In the genomic region with DNA sequence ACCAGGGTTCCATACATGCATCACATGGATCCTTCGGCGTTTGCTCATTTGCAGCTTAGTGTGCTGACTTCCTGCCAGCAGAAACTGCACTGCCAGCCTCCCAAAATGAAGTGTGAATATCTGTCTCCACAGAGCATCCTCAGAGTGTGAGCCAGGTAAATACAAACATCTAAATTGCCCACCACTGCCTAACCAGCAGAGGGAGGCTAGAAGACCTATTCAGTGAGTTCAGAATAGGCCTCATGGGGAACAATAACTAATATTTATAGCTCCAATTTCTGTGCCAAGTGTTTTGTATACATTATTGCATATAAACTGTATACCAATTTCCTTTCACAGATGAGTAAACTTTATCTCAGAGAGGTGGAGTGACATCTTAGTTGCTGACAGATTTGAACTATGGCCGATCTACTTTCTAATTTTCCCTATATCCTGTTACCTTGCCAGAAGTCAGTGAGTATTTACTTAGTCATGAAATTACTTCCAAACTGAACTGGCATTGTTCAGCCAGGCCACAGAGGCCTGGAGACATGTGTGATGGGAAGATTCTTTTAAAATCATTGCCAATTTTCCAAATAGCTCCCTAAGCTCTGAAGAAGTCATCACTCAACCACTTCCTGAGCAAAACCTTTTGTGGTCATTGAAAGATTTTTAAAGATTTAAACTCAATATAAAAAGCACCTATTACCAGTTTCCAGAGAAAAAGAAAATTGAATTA, we compare ENCODE assay signal across 19 cellular contexts.
DNase-seq lines count a peak whose midpoint lies in the region; ATAC-seq and TF ChIP-seq lines count a peak whose summit lies in the region.
"Had no signal": no experiment of that assay in that cellular context is flagged by ENCODE, and none has a peak within 500 bp of the region (broad histone marks: within the 10 kb centered on the region; RNA-seq: fewer than 3 reads in every experiment).

No MANE protein-coding gene starts in this region.

- no peak overlapping the region for H3K9ac ChIP-seq in SK-N-SH
- H3K9ac ChIP-seq: BLaER1 treated with 17β-estradiol and CSF1 and Interleukin-3, amounts not matched to agents 10 nM and 100 nM had no signal

- peak overlapping the region; percentile 60; the same call in 1 of the 2 replicates for H3K27ac Mint-ChIP-seq in GM23338
- H3K27ac Mint-ChIP-seq: T-helper 2 cell treated with Interferon-gamma antibody and Interleukin-4, amounts not matched to agents 5 μg/mL and 100 μg/mL, for 36 hours had no signal

- H3K27me3 ChIP-seq in GM23338 (ENCODE audit: insufficient read depth), result no peaks in the 10 kb centered on the region
- H3K27me3 ChIP-seq in SK-N-SH (ENCODE audit: insufficient read depth), result no peaks in the 10 kb centered on the region
- no peaks in the 10 kb centered on the region for H3K27me3 ChIP-seq in upper lobe of right lung
- H3K27me3 ChIP-seq: BLaER1 treated with 17β-estradiol and CSF1 and Interleukin-3, amounts not matched to agents 10 nM and 100 nM; suprapubic skin had no signal

- H2AFZ ChIP-seq in GM23338, result no peak overlapping the region
- H2AFZ ChIP-seq in SK-N-SH (ENCODE audit: low read depth), result no peak overlapping the region

- peaks cover 7% of the 10 kb centered on the region; the same call in 1 of the 2 replicates for H3K4me1 ChIP-seq in GM23338 (ENCODE audit: insufficient read depth)
- no peaks in the 10 kb centered on the region for H3K4me1 ChIP-seq in SK-N-SH (ENCODE audit: control insufficient read depth in 1 of 2, insufficient read depth in 2 of 2, low read depth in 1 of 2, low read length in 1 of 2)
- H3K4me1 ChIP-seq in upper lobe of right lung, result no peaks in the 10 kb centered on the region
- H3K4me1 ChIP-seq: BLaER1 treated with 17β-estradiol and CSF1 and Interleukin-3, amounts not matched to agents 10 nM and 100 nM; psoas muscle; suprapubic skin had no signal

- H3K4me1 Mint-ChIP-seq in GM23338, result peaks cover 21% of the 10 kb centered on the region

- CTCF ChIA-PET in SK-N-SH (lab: Yijun Ruan, JAX), result interaction anchor here (1.9 kb wide), 1 partner anchor 10 kb away, joined by 5 read pairs; no protein-coding TSS in a partner anchor

- TF ChIP-seq CTCF in GM23338 (conservative IDR thresholded peaks at IDR 0.05; ENCODE audit: low read depth in 2 of 2) (no peak), SK-N-SH (IDR thresholded peaks at IDR 0.05) (0 out of 2 replicates have a peak, but pooled peaks have one; percentile 23), epithelial cell of esophagus (IDR thresholded peaks at IDR 0.05; ENCODE audit: insufficient read depth, low read depth, low read length, missing control alignments) (no peak), upper lobe of right lung (IDR thresholded peaks at IDR 0.05) (no peak)

- no peaks in the 10 kb centered on the region for H3K9me3 Mint-ChIP-seq in GM23338
- H3K9me3 Mint-ChIP-seq: neural crest cell had no signal

- H3K9me2 ChIP-seq in GM23338 (ENCODE audit: insufficient read depth) (no peaks in the 10 kb centered on the region), SK-N-SH (no peaks in the 10 kb centered on the region)

- no peaks in the 10 kb centered on the region for H3K9me3 ChIP-seq in SK-N-SH
- no peaks in the 10 kb centered on the region for H3K9me3 ChIP-seq in upper lobe of right lung
- H3K9me3 ChIP-seq: BLaER1 treated with 17β-estradiol and CSF1 and Interleukin-3, amounts not matched to agents 10 nM and 100 nM; psoas muscle; suprapubic skin had no signal

- no peak overlapping the region for H3K4me3 Mint-ChIP-seq in GM23338
- H3K4me3 Mint-ChIP-seq: neural crest cell; T-helper 2 cell treated with Interferon-gamma antibody and Interleukin-4, amounts not matched to agents 5 μg/mL and 100 μg/mL, for 36 hours had no signal

- DNase-seq in GM23338 (ENCODE audit: low spot score), result no peak
- DNase-seq in SK-N-SH, result no peak
- DNase-seq in epithelial cell of esophagus (ENCODE audit: low read depth), result peak; percentile 41
- DNase-seq in stromal cell of bone marrow (ENCODE audit: low read depth), result peak; percentile 75
- DNase-seq in NOMO-1 treated with dmso at 0.1 percent for 144 hours (lab: John Stamatoyannopoulos, UW; ENCODE audit: unreplicated experiment), result no peak
- DNase-seq in upper lobe of right lung, result no peak
- DNase-seq: cerebellar nuclear complex; DMS 273 treated with DMSO at 0.1 percent for 48 hours; MV-4-11; NCI-H526 treated with DMSO at 0.1 percent for 48 hours; psoas muscle; stimulated activated CD4-positive, alpha-beta T cell treated with anti-CD3 and anti-CD28 coated beads, Interleukin-12 subunit alpha, Interleukin-12 subunit beta, amount 100 ng/mL, for 4 hours had no signal

- no peak overlapping the region for H3K4me3 ChIP-seq in GM23338
- no peak overlapping the region for H3K4me3 ChIP-seq in SK-N-SH (ENCODE audit: low read depth in 2 of 2, low read length in 1 of 2)
- H3K4me3 ChIP-seq in epithelial cell of esophagus (ENCODE audit: low read length), result no peak overlapping the region
- H3K4me3 ChIP-seq in upper lobe of right lung, result no peak overlapping the region
- H3K4me3 ChIP-seq: BLaER1 treated with 17β-estradiol and CSF1 and Interleukin-3, amounts not matched to agents 10 nM and 100 nM; psoas muscle; suprapubic skin had no signal

- H3K27me3 Mint-ChIP-seq in GM23338 (ENCODE audit: insufficient read depth, low read depth, poor library complexity), result no peaks in the 10 kb centered on the region

- WGBS in SK-N-SH (ENCODE audit: low lambda C conversion rate), result 54% methylated on average over 3 of the region's 3 CpGs

- intact Hi-C loops in upper lobe of right lung (cut with DNase I), result no loop called here

- no peaks in the 10 kb centered on the region for H3F3A ChIP-seq in GM23338 (replicated peaks; ENCODE audit: low read depth)
- no peaks in the 10 kb centered on the region for H3F3A ChIP-seq in SK-N-SH (replicated peaks; ENCODE audit: insufficient read depth)

- H3K79me2 ChIP-seq in GM23338 (replicated peaks; ENCODE audit: insufficient read depth) (no peaks in the 10 kb centered on the region), SK-N-SH (ENCODE audit: insufficient read depth) (no peaks in the 10 kb centered on the region)

- H3K27ac ChIP-seq in GM23338 (ENCODE audit: low read depth) (no peak overlapping the region), SK-N-SH (ENCODE audit: low read depth in 2 of 2, low read length in 1 of 2) (peak overlapping the region in 1 of 2 experiments; percentile 64; a peak in 2 of 4 replicates), upper lobe of right lung (no peak overlapping the region)
- H3K27ac ChIP-seq: BLaER1 treated with 17β-estradiol and CSF1 and Interleukin-3, amounts not matched to agents 10 nM and 100 nM; psoas muscle; suprapubic skin had no signal

- no peak overlapping the region for H3K4me2 ChIP-seq in GM23338
- peak overlapping the region; percentile 50; the same call in 1 of the 2 replicates for H3K4me2 ChIP-seq in SK-N-SH
- H3K4me2 ChIP-seq: BLaER1 treated with 17β-estradiol and CSF1 and Interleukin-3, amounts not matched to agents 10 nM and 100 nM had no signal

- no peaks in the 10 kb centered on the region for H3K36me3 Mint-ChIP-seq in GM23338 (ENCODE audit: low read depth)

- H3K36me3 ChIP-seq in GM23338 (ENCODE audit: insufficient read depth), result no peaks in the 10 kb centered on the region
- H3K36me3 ChIP-seq in SK-N-SH (replicated peaks in 1 of 2; ENCODE audit: control insufficient read depth in 1 of 2, insufficient read depth in 2 of 2, low read length in 1 of 2), result no peaks in the 10 kb centered on the region
- H3K36me3 ChIP-seq in upper lobe of right lung, result no peaks in the 10 kb centered on the region
- H3K36me3 ChIP-seq: BLaER1 treated with 17β-estradiol and CSF1 and Interleukin-3, amounts not matched to agents 10 nM and 100 nM; suprapubic skin had no signal

- TF ChIP-seq RAD21 in SK-N-SH (IDR thresholded peaks at IDR 0.05; ENCODE audit: low read length), result no peak

- H4K20me1 ChIP-seq in GM23338 (replicated peaks; ENCODE audit: insufficient read depth) (no peaks in the 10 kb centered on the region), SK-N-SH (ENCODE audit: insufficient read depth) (no peaks in the 10 kb centered on the region)
- H4K20me1 ChIP-seq: BLaER1 treated with 17β-estradiol and CSF1 and Interleukin-3, amounts not matched to agents 10 nM and 100 nM had no signal

- TF ChIP-seq EP300 in SK-N-SH (IDR thresholded peaks at IDR 0.05; ENCODE audit: borderline replicate concordance in 1 of 2, low read depth in 1 of 2, low read length in 1 of 2), result peak in 1 of 2 experiments; percentile 92; a peak in 2 of 4 replicates

- POLR2A ChIA-PET in SK-N-SH (lab: Yijun Ruan, JAX), result no interaction called here

- ATAC-seq in GM23338, result no peak
- no peak for ATAC-seq in GM18517 (IDR thresholded peaks at IDR 0.05; ENCODE audit: unreplicated experiment)
- no peak for ATAC-seq in upper lobe of right lung
- ATAC-seq: activated CD4-positive, CD25-positive, alpha-beta regulatory T cell treated with anti-CD3 and anti-CD28 coated beads, Interleukin-2, amount 50 U/mL, for 24 hours; left lobe of liver; psoas muscle had no signal

TF ChIP-seq in GM23338, 12 proteins besides CTCF, POLR2A, EP300 and RAD21 (continues in another document):
- TF ChIP-seq, protein P1, sequence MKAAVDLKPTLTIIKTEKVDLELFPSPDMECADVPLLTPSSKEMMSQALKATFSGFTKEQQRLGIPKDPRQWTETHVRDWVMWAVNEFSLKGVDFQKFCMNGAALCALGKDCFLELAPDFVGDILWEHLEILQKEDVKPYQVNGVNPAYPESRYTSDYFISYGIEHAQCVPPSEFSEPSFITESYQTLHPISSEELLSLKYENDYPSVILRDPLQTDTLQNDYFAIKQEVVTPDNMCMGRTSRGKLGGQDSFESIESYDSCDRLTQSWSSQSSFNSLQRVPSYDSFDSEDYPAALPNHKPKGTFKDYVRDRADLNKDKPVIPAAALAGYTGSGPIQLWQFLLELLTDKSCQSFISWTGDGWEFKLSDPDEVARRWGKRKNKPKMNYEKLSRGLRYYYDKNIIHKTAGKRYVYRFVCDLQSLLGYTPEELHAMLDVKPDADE (IDR thresholded peaks at IDR 0.05), result no peak
- TF ChIP-seq POLR2AphosphoS5 (IDR thresholded peaks at IDR 0.05; ENCODE audit: low read depth), result no peak
- no peak for TF ChIP-seq STAT1 (IDR thresholded peaks at IDR 0.05; ENCODE audit: unreplicated experiment)

TF ChIP-seq in SK-N-SH, 30 proteins besides CTCF, POLR2A, EP300 and RAD21 (continues in another document):
- TF ChIP-seq MEF2A (IDR thresholded peaks at IDR 0.05; ENCODE audit: borderline replicate concordance, low read depth), result peak; percentile 56
- TF ChIP-seq, protein P2, sequence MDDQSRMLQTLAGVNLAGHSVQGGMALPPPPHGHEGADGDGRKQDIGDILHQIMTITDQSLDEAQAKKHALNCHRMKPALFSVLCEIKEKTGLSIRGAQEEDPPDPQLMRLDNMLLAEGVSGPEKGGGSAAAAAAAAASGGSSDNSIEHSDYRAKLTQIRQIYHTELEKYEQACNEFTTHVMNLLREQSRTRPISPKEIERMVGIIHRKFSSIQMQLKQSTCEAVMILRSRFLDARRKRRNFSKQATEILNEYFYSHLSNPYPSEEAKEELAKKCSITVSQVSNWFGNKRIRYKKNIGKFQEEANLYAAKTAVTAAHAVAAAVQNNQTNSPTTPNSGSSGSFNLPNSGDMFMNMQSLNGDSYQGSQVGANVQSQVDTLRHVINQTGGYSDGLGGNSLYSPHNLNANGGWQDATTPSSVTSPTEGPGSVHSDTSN (IDR thresholded peaks at IDR 0.05), result peak; percentile 96
- no peak for TF ChIP-seq GATA2 (CRISPR knock-in tag; IDR thresholded peaks at IDR 0.05)

Comparison
In these comparisons a context has a peak if more than half of its experiments do, and no peak if none do; other contexts are left out.
1. DNase-seq: peak in epithelial cell of esophagus (single experiment) and stromal cell of bone marrow (single experiment); none in GM23338 (single experiment), SK-N-SH (single experiment), NOMO-1 treated with dmso at 0.1 percent for 144 hours (single experiment) and upper lobe of right lung (single experiment).